8 cellular contexts compared by ENCODE assay signal in the genomic region with DNA sequence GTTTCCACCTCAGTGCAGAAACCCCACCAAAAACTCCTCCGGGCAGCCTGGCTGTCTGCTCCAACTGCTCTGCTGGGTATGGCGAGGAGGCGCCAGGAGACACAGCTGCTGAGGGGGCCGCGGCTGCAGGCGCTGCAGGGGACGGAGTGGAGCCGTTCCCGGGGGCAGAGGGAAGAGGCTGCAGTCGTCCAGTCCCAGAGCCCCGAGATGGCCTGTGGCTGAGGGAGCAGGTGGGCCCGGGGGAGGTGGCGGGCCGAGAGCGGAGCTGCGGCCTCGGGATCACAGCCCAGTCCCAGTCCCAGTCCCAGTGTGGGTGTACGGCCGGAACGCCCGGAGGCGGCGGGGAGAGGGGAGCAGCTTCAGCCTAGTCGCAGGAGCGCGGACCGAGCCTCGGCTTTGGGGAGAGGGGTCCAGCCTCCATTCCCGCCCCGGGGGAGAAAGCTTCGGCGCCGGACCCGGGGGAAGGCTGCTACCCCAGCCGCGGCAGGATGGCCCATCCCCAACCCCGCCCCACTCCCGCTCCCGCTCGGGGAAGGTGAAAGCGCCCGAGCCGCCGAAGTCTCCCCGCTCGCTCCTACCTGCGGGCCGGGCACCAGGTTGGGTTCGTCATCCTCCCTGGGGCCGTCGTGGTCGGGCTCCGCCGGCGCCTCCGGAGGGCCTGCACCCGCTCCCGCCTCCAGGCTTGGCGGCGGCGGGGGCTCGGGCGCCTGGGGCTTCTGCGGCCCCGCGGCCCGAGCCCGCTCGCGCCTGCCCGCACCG. TPM values are rescaled to one million over a fixed set of nuclear protein-coding genes. Genes with fewer than 3 reads are reported as not detected.
A peak's percentile ranks its signal among the peaks of the same experiment; 100 is the strongest.
DNase-seq lines count a peak whose midpoint lies in the region; ATAC-seq and TF ChIP-seq lines count a peak whose summit lies in the region.

No MANE protein-coding gene starts in this region.

- H3K27ac Mint-ChIP-seq in CD14-positive monocyte = peak overlapping the region in 1 of 7 donors; percentile 43

- H3K4me1 Mint-ChIP-seq in CD14-positive monocyte = peaks cover 29% of the 10 kb centered on the region

- H3K4me3 ChIP-seq in mesodermal cell (ENCODE audit: extremely low read depth, insufficient read depth, low read length, poor library complexity, severe bottlenecking) = peak overlapping the region; percentile 97

- H3K27me3 Mint-ChIP-seq in CD14-positive monocyte (ENCODE audit: low read depth in 3 of 3) = peaks cover 1 to 4% (median 2%) of the 10 kb centered on the region in 3 donors

- H3K9me3 ChIP-seq in mesodermal cell (ENCODE audit: control insufficient read depth, low read length) = no peaks in the 10 kb centered on the region

- peak overlapping the region; percentile 16 for H3K27ac ChIP-seq in mesodermal cell (ENCODE audit: low read depth, low read length, severe bottlenecking)

- DNase-seq in CD14-positive monocyte (ENCODE audit: low spot score) (no peak), NCI-H774 (lab: John Stamatoyannopoulos, UW) (no peak)
- DNase-seq in activated CD4-positive, alpha-beta T cell treated with anti-CD3 and anti-CD28 coated beads for 4 hours = peak; percentile 33 to 35
- peak; percentile 24 for DNase-seq in effector CD8-positive, alpha-beta T cell (lab: John Stamatoyannopoulos, UW)
- peak; percentile 61 for DNase-seq in stimulated activated CD8-positive, alpha-beta memory T cell treated with anti-CD3 and anti-CD28 coated beads, Interleukin-4, amount 100 ng/mL, for 48 hours

- H3K36me3 ChIP-seq in mesodermal cell (ENCODE audit: control insufficient read depth, insufficient read depth, low read length) = peaks cover 31% of the 10 kb centered on the region

- TF ChIP-seq CTCF in CD14-positive monocyte (IDR thresholded peaks at IDR 0.05) = no peak

- 0 to 1% methylated on average over 37 to 72 of the region's 72 CpGs for WGBS in mesodermal cell (ENCODE audit: insufficient coverage in 2 of 2), 2 experiments

- intact Hi-C loops in CD14-positive monocyte (cut with micrococcal nuclease) = loop anchor here in 1 of 2 donors (5.0 kb wide), 1 partner anchor 37 kb away; the partner anchor contains the start of gene DDX41

- peaks cover 8% of the 10 kb centered on the region for H3K4me1 ChIP-seq in mesodermal cell (ENCODE audit: control insufficient read depth, insufficient read depth, low read length, poor library complexity, severe bottlenecking)

- no peaks in the 10 kb centered on the region for H3K9me3 Mint-ChIP-seq in CD14-positive monocyte

- ATAC-seq in GM19397 (IDR thresholded peaks at IDR 0.05; ENCODE audit: unreplicated experiment) (peak; percentile 47), HG03457 (IDR thresholded peaks at IDR 0.05; ENCODE audit: unreplicated experiment) (peak; percentile 27)

- peaks cover 20 to 22% of the 10 kb centered on the region in 2 donors for H3K36me3 Mint-ChIP-seq in CD14-positive monocyte

- peak overlapping the region; percentile 80 to 81 for H3K4me3 Mint-ChIP-seq in CD14-positive monocyte

RNA-seq across cellular contexts. Expression of gene FAM193B, which starts 0.5 kb away (rescaled TPM):
- polyA plus RNA-seq in CD14-positive monocyte = 1 to 10 TPM; 1.6 to 1.9 TPM
- polyA plus RNA-seq in mesodermal cell (2013, experiment 1 of 2) = 84.5 TPM
- polyA plus RNA-seq in mesodermal cell (2013, experiment 2 of 2) = 80.8 TPM

RNA-seq across cellular contexts. Expression of gene DDX41, which starts 37.1 kb away (rescaled TPM):
- 10 to 100 TPM; 44.9 to 70.3 TPM for polyA plus RNA-seq in CD14-positive monocyte
- polyA plus RNA-seq in mesodermal cell (2013, experiment 1 of 2) = 65.4 TPM
- 52.5 TPM for polyA plus RNA-seq in mesodermal cell (2013, experiment 2 of 2)

RNA-seq across cellular contexts. Expression of gene TMED9, which starts 38.2 kb away (rescaled TPM):
- polyA plus RNA-seq in CD14-positive monocyte = 100 to 1,000 TPM; 136 to 150 TPM
- polyA plus RNA-seq in mesodermal cell (2013, experiment 1 of 2) = 316 TPM
- polyA plus RNA-seq in mesodermal cell (2013, experiment 2 of 2) = 273 TPM

RNA-seq across cellular contexts. Expression of gene DOK3, which starts 44.2 kb away (rescaled TPM):
- 10 to 100 TPM; 62.8 to 98.3 TPM for polyA plus RNA-seq in CD14-positive monocyte
- 3.6 TPM for polyA plus RNA-seq in mesodermal cell (2013, experiment 1 of 2)
- 2.8 TPM for polyA plus RNA-seq in mesodermal cell (2013, experiment 2 of 2)

RNA-seq across cellular contexts. Expression of gene B4GALT7, which starts 46.1 kb away (rescaled TPM):
- 10 to 100 TPM; 15.6 to 18.8 TPM for polyA plus RNA-seq in CD14-positive monocyte
- 28.4 TPM for polyA plus RNA-seq in mesodermal cell (2013, experiment 1 of 2)
- 21.6 TPM for polyA plus RNA-seq in mesodermal cell (2013, experiment 2 of 2)

Comparison
In these comparisons a context has a peak if more than half of its experiments do, and no peak if none do; other contexts are left out.
1. DNase-seq: peak in activated CD4-positive, alpha-beta T cell treated with anti-CD3 and anti-CD28 coated beads for 4 hours (2 of 2), effector CD8-positive, alpha-beta T cell (single experiment) and stimulated activated CD8-positive, alpha-beta memory T cell treated with anti-CD3 and anti-CD28 coated beads, Interleukin-4, amount 100 ng/mL, for 48 hours (single experiment); none in CD14-positive monocyte (single experiment) and NCI-H774 (single experiment).